Comparison of ENCODE assay signal across 13 cellular contexts in the genomic region with DNA sequence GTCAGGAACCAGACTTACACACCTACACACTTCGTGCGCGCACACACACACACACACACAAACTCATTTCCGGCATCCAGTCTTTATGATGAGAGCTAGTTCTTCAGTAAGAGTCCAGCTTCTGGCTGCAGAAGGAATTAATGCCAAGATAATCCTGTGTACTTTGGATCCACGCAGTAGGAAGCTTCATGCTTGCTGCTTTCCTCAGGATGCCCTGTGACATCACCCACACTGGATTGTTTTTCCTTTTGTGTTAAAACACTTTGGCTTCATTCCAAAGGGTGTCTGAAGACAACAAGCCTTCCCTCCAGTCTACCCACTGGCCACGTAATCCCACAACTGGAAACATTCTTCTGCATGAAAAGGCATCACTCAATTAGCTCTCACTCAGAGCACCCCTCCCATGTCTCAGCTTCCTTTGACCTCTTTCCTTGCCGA. TPM values are rescaled to one million over a fixed set of nuclear protein-coding genes. Genes with fewer than 3 reads are reported as not detected.
DNase-seq lines count a peak whose midpoint lies in the region; ATAC-seq and TF ChIP-seq lines count a peak whose summit lies in the region.
"Had no signal": no experiment of that assay in that cellular context is flagged by ENCODE, and none has a peak within 500 bp of the region (broad histone marks: within the 10 kb centered on the region; RNA-seq: fewer than 3 reads in every experiment).

No MANE protein-coding gene starts in this region.

- no peak overlapping the region for H3K4ac ChIP-seq in neuronal stem cell (ENCODE audit: low read length)

- no peaks in the 10 kb centered on the region for H3K79me1 ChIP-seq in neuronal stem cell (ENCODE audit: low read depth, low read length)

- no CpG with 5 or more reads among the region's 7 CpGs for WGBS in neuronal stem cell (ENCODE audit: extremely low coverage in 2 of 2, insufficient read length in 2 of 2, insufficient replicate concordance in 1 of 2), 2 donors

- H4K8ac ChIP-seq in neuronal stem cell (ENCODE audit: low read depth, low read length), result no peak overlapping the region

- no peak overlapping the region for H4K91ac ChIP-seq in neuronal stem cell (ENCODE audit: low read depth, low read length, poor library complexity)

- no peak overlapping the region for H3K18ac ChIP-seq in neuronal stem cell (ENCODE audit: low read length)

- no peak overlapping the region for H2AK5ac ChIP-seq in neuronal stem cell (ENCODE audit: low read depth, low read length)

- POLR2A ChIA-PET in A673 (lab: Charles Lee; ENCODE audit: low non-redundant PET), result no interaction called here

- H3K4me3 ChIP-seq in A673 (ENCODE audit: low read depth, low read length, poor library complexity, severe bottlenecking) (no peak overlapping the region), neuronal stem cell (ENCODE audit: low read length in 2 of 2) (no peak overlapping the region)
- no peak overlapping the region for H3K4me3 ChIP-seq in effector memory CD4-positive, alpha-beta T cell (ENCODE audit: insufficient read depth, low read depth, low read length, poor library complexity, severe bottlenecking)

- H3K9ac ChIP-seq in neuronal stem cell (ENCODE audit: low read depth, low read length, poor library complexity), result no peak overlapping the region

- H2BK15ac ChIP-seq in neuronal stem cell (ENCODE audit: low read length), result no peak overlapping the region

- H3K23ac ChIP-seq in neuronal stem cell (ENCODE audit: low read depth, low read length, poor library complexity), result no peak overlapping the region

- intact Hi-C loops in A673 (cut with micrococcal nuclease; ENCODE audit: unreplicated experiment), result no loop called here

- H3K27me3 ChIP-seq in A673 (replicated peaks; ENCODE audit: insufficient read depth, low read depth, low read length, poor library complexity) (no peaks in the 10 kb centered on the region), neuronal stem cell (ENCODE audit: control insufficient read depth in 3 of 3, insufficient read depth in 3 of 3, low read depth in 1 of 3, low read length in 3 of 3) (no peaks in the 10 kb centered on the region)
- no peaks in the 10 kb centered on the region for H3K27me3 ChIP-seq in effector memory CD4-positive, alpha-beta T cell (replicated peaks; ENCODE audit: control insufficient read depth, insufficient read depth, low read length, poor library complexity, severe bottlenecking)
- H3K27me3 ChIP-seq: foreskin keratinocyte had no signal

- no peak for ATAC-seq in GM19463 (IDR thresholded peaks at IDR 0.05; ENCODE audit: unreplicated experiment)
- ATAC-seq: foreskin keratinocyte had no signal

- H2BK5ac ChIP-seq in neuronal stem cell (ENCODE audit: low read length), result no peak overlapping the region

- BruUV-seq in A673 (replicated peaks; lab: Mats Ljungman, UMichigan), result no TSS peak

- no peak overlapping the region for H3K4me2 ChIP-seq in neuronal stem cell (ENCODE audit: insufficient read depth, low read length, poor library complexity, severe bottlenecking)

- H2AFZ ChIP-seq in neuronal stem cell (ENCODE audit: low read length), result peak overlapping the region; percentile 35

- CTCF ChIA-PET in A673 (lab: Charles Lee), result interaction anchor here (0.5 to 0.7 kb wide), 2 partner anchors 40 to 441 kb away, joined by 3 to 7 read pairs; no protein-coding TSS in a partner anchor

- DNase-seq in A673 (ENCODE audit: low spot score), result peak; percentile 6
- peak; percentile 70 for DNase-seq in NCI-H82 (lab: John Stamatoyannopoulos, UW)
- DNase-seq in fibroblast of gingiva (ENCODE audit: low read depth), result peak; percentile 51
- DNase-seq in neuronal stem cell (ENCODE audit: low spot score), result no peak
- DNase-seq in SW480 (ENCODE audit: low spot score), result no peak
- DNase-seq in cerebellum (ENCODE audit: low spot score), result no peak
- no peak for DNase-seq in effector memory CD4-positive, alpha-beta T cell
- DNase-seq: activated CD4-positive, alpha-beta memory T cell treated with anti-CD3 and anti-CD28 coated beads, Interleukin-2, amount 10 ng/mL, durations not matched to agents 7 days and 5 days; DMS153; foreskin keratinocyte; NCI-H2107; T-helper 2 cell had no signal

- no peak for TF ChIP-seq CTCF in A673 (conservative IDR thresholded peaks at IDR 0.05; ENCODE audit: low read depth, low read length)

- no peak overlapping the region for H2BK12ac ChIP-seq in neuronal stem cell (ENCODE audit: low read length)

- H3K36me3 ChIP-seq in A673 (ENCODE audit: insufficient read depth, low read length, poor library complexity, severe bottlenecking), result no peaks in the 10 kb centered on the region
- no peaks in the 10 kb centered on the region for H3K36me3 ChIP-seq in neuronal stem cell (replicated peaks in 1 of 2; ENCODE audit: control insufficient read depth in 2 of 2, insufficient read depth in 2 of 2, low read length in 2 of 2)
- no peaks in the 10 kb centered on the region for H3K36me3 ChIP-seq in effector memory CD4-positive, alpha-beta T cell (ENCODE audit: control insufficient read depth, insufficient read depth, low read length)

- H3K9me3 ChIP-seq in A673 (ENCODE audit: low read depth, low read length, poor library complexity, severe bottlenecking) (no peaks in the 10 kb centered on the region), neuronal stem cell (replicated peaks in 1 of 2; ENCODE audit: control insufficient read depth in 2 of 2, insufficient read depth in 1 of 2, low read depth in 1 of 2, low read length in 2 of 2) (no peaks in the 10 kb centered on the region)
- no peaks in the 10 kb centered on the region for H3K9me3 ChIP-seq in effector memory CD4-positive, alpha-beta T cell (ENCODE audit: control insufficient read depth, low read length)

- H3K4me1 ChIP-seq in A673 (ENCODE audit: insufficient read depth, low read length, poor library complexity, severe bottlenecking) (no peaks in the 10 kb centered on the region), neuronal stem cell (ENCODE audit: control insufficient read depth in 2 of 2, insufficient read depth in 1 of 2, low read depth in 1 of 2, low read length in 2 of 2) (peaks cover 3 to 5% of the 10 kb centered on the region in 2 donors)
- no peaks in the 10 kb centered on the region for H3K4me1 ChIP-seq in effector memory CD4-positive, alpha-beta T cell (ENCODE audit: control insufficient read depth, insufficient read depth, low read length, poor library complexity, severe bottlenecking)
- H3K4me1 ChIP-seq: foreskin keratinocyte had no signal

- no peak overlapping the region for H2BK120ac ChIP-seq in neuronal stem cell (ENCODE audit: low read depth, low read length)

- no peak overlapping the region for H3K27ac ChIP-seq in A673 (ENCODE audit: low read depth, low read length, poor library complexity, severe bottlenecking)
- H3K27ac ChIP-seq in neuronal stem cell (replicated peaks; ENCODE audit: low read length), result no peak overlapping the region
- no peak overlapping the region for H3K27ac ChIP-seq in effector memory CD4-positive, alpha-beta T cell (ENCODE audit: insufficient read depth, low read length, poor library complexity, severe bottlenecking)
- H3K27ac ChIP-seq: foreskin keratinocyte had no signal

- H3K14ac ChIP-seq in neuronal stem cell (ENCODE audit: low read length), result no peak overlapping the region

RNA-seq across cellular contexts. Expression of a gene that starts 35.4 kb away (rescaled TPM):
- total RNA-seq in A673 (2021) (not detected in 2 replicates), cerebellum (9.1 TPM)
- polyA plus RNA-seq in neuronal stem cell (2013, experiment 1 of 2), result not detected
- not detected for polyA plus RNA-seq in neuronal stem cell (2013, experiment 2 of 2)
- total RNA-seq: activated CD4-positive, alpha-beta memory T cell treated with anti-CD3 and anti-CD28 coated beads, Interleukin-2, amount 10 ng/mL, durations not matched to agents 7 days and 5 days; foreskin keratinocyte had no signal
- polyA plus RNA-seq: foreskin keratinocyte had no signal

RNA-seq across cellular contexts. Expression of a gene that starts 58.9 kb away (rescaled TPM):
- total RNA-seq in A673 (2021) (not detected in 2 replicates), cerebellum (5.4 TPM)
- polyA plus RNA-seq in neuronal stem cell (2013, experiment 1 of 2), result 0.36 TPM
- polyA plus RNA-seq in neuronal stem cell (2013, experiment 2 of 2), result 0.30 TPM
- total RNA-seq: activated CD4-positive, alpha-beta memory T cell treated with anti-CD3 and anti-CD28 coated beads, Interleukin-2, amount 10 ng/mL, durations not matched to agents 7 days and 5 days had no signal

Comparison
In these comparisons a context has a peak if more than half of its experiments do, and no peak if none do; other contexts are left out.
1. DNase-seq: peak in A673 (single experiment), NCI-H82 (single experiment) and fibroblast of gingiva (single experiment); none in neuronal stem cell (single experiment), SW480 (single experiment), cerebellum (single experiment) and effector memory CD4-positive, alpha-beta T cell (0 of 3).
2. RNA of a gene that starts 35.4 kb away (total RNA-seq): 9.1 TPM in cerebellum (single experiment); not detected in A673; every median in the first group is over 10 times any median in the second.